ENCODE assay signal across 1 cellular context in the genomic region with DNA sequence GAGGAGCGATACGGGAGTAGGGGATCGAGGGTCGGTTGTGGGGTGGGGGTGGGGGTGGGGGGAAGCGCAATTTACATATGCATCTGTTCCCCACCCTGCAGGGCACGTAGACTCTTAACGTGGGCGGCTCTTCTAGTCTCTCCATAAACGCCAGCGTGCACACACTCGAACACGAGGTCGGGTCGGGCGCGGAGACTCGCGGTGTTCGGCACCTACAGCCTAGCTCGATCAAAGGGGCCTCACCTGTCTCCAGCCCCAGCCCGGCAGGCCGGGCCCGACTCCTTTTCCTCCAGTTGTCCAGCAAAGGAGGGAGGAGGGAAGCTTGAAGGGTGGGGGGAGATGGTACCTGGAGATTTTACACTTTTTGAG.
A peak's percentile ranks its signal among the peaks of the same experiment; 100 is the strongest.
TF ChIP-seq lines count a peak whose summit lies in the region.

No MANE protein-coding gene starts in this region.

TF ChIP-seq in HepG2, 621 proteins besides CTCF, POLR2A, EP300 and RAD21 (continues in another document):
- TF ChIP-seq, protein P1, sequence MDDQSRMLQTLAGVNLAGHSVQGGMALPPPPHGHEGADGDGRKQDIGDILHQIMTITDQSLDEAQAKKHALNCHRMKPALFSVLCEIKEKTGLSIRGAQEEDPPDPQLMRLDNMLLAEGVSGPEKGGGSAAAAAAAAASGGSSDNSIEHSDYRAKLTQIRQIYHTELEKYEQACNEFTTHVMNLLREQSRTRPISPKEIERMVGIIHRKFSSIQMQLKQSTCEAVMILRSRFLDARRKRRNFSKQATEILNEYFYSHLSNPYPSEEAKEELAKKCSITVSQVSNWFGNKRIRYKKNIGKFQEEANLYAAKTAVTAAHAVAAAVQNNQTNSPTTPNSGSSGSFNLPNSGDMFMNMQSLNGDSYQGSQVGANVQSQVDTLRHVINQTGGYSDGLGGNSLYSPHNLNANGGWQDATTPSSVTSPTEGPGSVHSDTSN (CRISPR knock-in tag; IDR thresholded peaks at IDR 0.05; ENCODE audit: borderline replicate concordance): no peak
- TF ChIP-seq, protein P2, sequence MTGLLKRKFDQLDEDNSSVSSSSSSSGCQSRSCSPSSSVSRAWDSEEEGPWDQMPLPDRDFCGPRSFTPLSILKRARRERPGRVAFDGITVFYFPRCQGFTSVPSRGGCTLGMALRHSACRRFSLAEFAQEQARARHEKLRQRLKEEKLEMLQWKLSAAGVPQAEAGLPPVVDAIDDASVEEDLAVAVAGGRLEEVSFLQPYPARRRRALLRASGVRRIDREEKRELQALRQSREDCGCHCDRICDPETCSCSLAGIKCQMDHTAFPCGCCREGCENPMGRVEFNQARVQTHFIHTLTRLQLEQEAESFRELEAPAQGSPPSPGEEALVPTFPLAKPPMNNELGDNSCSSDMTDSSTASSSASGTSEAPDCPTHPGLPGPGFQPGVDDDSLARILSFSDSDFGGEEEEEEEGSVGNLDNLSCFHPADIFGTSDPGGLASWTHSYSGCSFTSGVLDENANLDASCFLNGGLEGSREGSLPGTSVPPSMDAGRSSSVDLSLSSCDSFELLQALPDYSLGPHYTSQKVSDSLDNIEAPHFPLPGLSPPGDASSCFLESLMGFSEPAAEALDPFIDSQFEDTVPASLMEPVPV (CRISPR knock-in tag; IDR thresholded peaks at IDR 0.05): peak; percentile 65; the same call in 1 of the 2 replicates
- TF ChIP-seq MXI1 (IDR thresholded peaks at IDR 0.05; ENCODE audit: borderline replicate concordance, low read depth, low read length) (peak; percentile 30; the same call in 1 of the 3 replicates), ZNF530 (CRISPR knock-in tag; IDR thresholded peaks at IDR 0.05; ENCODE audit: low read depth) (no peak), DPF2 (CRISPR knock-in tag; IDR thresholded peaks at IDR 0.05; ENCODE audit: borderline replicate concordance, low read depth) (no peak), ZNF816 (CRISPR knock-in tag; IDR thresholded peaks at IDR 0.05; ENCODE audit: borderline replicate concordance) (no peak), REPIN1 (CRISPR knock-in tag; IDR thresholded peaks at IDR 0.05; ENCODE audit: borderline replicate concordance, low read depth) (no peak), ZMYM2 (CRISPR knock-in tag; IDR thresholded peaks at IDR 0.05) (no peak), ZNF251 (CRISPR knock-in tag; IDR thresholded peaks at IDR 0.05) (no peak), JARID2 (CRISPR knock-in tag; IDR thresholded peaks at IDR 0.05; ENCODE audit: insufficient replicate concordance) (no peak), ZNF326 (CRISPR knock-in tag; IDR thresholded peaks at IDR 0.05; ENCODE audit: borderline replicate concordance) (no peak), ZNF101 (CRISPR knock-in tag; IDR thresholded peaks at IDR 0.05; ENCODE audit: borderline replicate concordance, low read depth) (no peak), ATF1 (CRISPR knock-in tag; IDR thresholded peaks at IDR 0.05) (no peak), XBP1 (CRISPR knock-in tag; IDR thresholded peaks at IDR 0.05) (no peak), MTF2 (CRISPR knock-in tag; IDR thresholded peaks at IDR 0.05; ENCODE audit: borderline replicate concordance) (no peak), NCOA2 (CRISPR knock-in tag; IDR thresholded peaks at IDR 0.05) (no peak), ZNF891 (CRISPR knock-in tag; IDR thresholded peaks at IDR 0.05) (no peak), ZNF557 (CRISPR knock-in tag; IDR thresholded peaks at IDR 0.05) (no peak), ZIK1 (CRISPR knock-in tag; IDR thresholded peaks at IDR 0.05; ENCODE audit: borderline replicate concordance, low read depth) (0 out of 2 replicates have a peak, but pooled peaks have one; percentile 3), ZNF292 (CRISPR knock-in tag; IDR thresholded peaks at IDR 0.05; ENCODE audit: borderline replicate concordance, low read depth) (no peak), ZC3H13 (CRISPR knock-in tag; IDR thresholded peaks at IDR 0.05) (0 out of 2 replicates have a peak, but pooled peaks have one; percentile 5), ZNF20 (CRISPR knock-in tag; IDR thresholded peaks at IDR 0.05) (0 out of 2 replicates have a peak, but pooled peaks have one; percentile 26), ZSCAN20 (CRISPR knock-in tag; IDR thresholded peaks at IDR 0.05; ENCODE audit: borderline replicate concordance) (no peak), FOXK1 (CRISPR knock-in tag; IDR thresholded peaks at IDR 0.05; ENCODE audit: borderline replicate concordance, low read depth) (no peak), DMAP1 (CRISPR knock-in tag; IDR thresholded peaks at IDR 0.05) (0 out of 2 replicates have a peak, but pooled peaks have one; percentile 13), GTF3A (CRISPR knock-in tag; conservative IDR thresholded peaks at IDR 0.05) (no peak), RBM22 (optimal IDR thresholded peaks at IDR 0.05; ENCODE audit: low read length) (no peak), ATM (IDR thresholded peaks at IDR 0.05; ENCODE audit: borderline replicate concordance) (no peak), CBX2 (IDR thresholded peaks at IDR 0.05; ENCODE audit: low read depth, low read length) (no peak), CBX2 (CRISPR knock-in tag; IDR thresholded peaks at IDR 0.05; ENCODE audit: low read depth) (no peak), ZNF567 (CRISPR knock-in tag; IDR thresholded peaks at IDR 0.05; ENCODE audit: borderline replicate concordance) (no peak), ZNF430 (CRISPR knock-in tag; IDR thresholded peaks at IDR 0.05) (no peak)
- TF ChIP-seq, protein P3, sequence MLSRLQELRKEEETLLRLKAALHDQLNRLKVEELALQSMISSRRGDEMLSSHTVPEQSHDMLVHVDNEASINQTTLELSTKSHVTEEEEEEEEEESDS (CRISPR knock-in tag; IDR thresholded peaks at IDR 0.05; ENCODE audit: borderline replicate concordance): 0 out of 2 replicates have a peak, but pooled peaks have one; percentile 44
- TF ChIP-seq, protein P4, sequence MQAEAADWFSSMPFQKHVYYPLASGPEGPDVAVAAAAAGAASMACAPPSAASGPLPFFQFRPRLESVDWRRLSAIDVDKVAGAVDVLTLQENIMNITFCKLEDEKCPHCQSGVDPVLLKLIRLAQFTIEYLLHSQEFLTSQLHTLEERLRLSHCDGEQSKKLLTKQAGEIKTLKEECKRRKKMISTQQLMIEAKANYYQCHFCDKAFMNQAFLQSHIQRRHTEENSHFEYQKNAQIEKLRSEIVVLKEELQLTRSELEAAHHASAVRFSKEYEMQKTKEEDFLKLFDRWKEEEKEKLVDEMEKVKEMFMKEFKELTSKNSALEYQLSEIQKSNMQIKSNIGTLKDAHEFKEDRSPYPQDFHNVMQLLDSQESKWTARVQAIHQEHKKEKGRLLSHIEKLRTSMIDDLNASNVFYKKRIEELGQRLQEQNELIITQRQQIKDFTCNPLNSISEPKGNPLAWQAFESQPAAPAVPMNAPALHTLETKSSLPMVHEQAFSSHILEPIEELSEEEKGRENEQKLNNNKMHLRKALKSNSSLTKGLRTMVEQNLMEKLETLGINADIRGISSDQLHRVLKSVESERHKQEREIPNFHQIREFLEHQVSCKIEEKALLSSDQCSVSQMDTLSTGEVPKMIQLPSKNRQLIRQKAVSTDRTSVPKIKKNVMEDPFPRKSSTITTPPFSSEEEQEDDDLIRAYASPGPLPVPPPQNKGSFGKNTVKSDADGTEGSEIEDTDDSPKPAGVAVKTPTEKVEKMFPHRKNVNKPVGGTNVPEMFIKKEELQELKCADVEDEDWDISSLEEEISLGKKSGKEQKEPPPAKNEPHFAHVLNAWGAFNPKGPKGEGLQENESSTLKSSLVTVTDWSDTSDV (CRISPR knock-in tag; IDR thresholded peaks at IDR 0.05): 0 out of 2 replicates have a peak, but pooled peaks have one; percentile 26
- TF ChIP-seq, protein P5, sequence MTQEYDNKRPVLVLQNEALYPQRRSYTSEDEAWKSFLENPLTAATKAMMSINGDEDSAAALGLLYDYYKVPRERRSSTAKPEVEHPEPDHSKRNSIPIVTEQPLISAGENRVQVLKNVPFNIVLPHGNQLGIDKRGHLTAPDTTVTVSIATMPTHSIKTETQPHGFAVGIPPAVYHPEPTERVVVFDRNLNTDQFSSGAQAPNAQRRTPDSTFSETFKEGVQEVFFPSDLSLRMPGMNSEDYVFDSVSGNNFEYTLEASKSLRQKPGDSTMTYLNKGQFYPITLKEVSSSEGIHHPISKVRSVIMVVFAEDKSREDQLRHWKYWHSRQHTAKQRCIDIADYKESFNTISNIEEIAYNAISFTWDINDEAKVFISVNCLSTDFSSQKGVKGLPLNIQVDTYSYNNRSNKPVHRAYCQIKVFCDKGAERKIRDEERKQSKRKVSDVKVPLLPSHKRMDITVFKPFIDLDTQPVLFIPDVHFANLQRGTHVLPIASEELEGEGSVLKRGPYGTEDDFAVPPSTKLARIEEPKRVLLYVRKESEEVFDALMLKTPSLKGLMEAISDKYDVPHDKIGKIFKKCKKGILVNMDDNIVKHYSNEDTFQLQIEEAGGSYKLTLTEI (CRISPR knock-in tag; conservative IDR thresholded peaks at IDR 0.05): no peak
- TF ChIP-seq, protein P6, sequence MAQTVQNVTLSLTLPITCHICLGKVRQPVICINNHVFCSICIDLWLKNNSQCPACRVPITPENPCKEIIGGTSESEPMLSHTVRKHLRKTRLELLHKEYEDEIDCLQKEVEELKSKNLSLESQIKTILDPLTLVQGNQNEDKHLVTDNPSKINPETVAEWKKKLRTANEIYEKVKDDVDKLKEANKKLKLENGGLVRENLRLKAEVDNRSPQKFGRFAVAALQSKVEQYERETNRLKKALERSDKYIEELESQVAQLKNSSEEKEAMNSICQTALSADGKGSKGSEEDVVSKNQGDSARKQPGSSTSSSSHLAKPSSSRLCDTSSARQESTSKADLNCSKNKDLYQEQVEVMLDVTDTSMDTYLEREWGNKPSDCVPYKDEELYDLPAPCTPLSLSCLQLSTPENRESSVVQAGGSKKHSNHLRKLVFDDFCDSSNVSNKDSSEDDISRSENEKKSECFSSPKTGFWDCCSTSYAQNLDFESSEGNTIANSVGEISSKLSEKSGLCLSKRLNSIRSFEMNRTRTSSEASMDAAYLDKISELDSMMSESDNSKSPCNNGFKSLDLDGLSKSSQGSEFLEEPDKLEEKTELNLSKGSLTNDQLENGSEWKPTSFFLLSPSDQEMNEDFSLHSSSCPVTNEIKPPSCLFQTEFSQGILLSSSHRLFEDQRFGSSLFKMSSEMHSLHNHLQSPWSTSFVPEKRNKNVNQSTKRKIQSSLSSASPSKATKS (CRISPR knock-in tag; IDR thresholded peaks at IDR 0.05): no peak
- TF ChIP-seq, protein P7, sequence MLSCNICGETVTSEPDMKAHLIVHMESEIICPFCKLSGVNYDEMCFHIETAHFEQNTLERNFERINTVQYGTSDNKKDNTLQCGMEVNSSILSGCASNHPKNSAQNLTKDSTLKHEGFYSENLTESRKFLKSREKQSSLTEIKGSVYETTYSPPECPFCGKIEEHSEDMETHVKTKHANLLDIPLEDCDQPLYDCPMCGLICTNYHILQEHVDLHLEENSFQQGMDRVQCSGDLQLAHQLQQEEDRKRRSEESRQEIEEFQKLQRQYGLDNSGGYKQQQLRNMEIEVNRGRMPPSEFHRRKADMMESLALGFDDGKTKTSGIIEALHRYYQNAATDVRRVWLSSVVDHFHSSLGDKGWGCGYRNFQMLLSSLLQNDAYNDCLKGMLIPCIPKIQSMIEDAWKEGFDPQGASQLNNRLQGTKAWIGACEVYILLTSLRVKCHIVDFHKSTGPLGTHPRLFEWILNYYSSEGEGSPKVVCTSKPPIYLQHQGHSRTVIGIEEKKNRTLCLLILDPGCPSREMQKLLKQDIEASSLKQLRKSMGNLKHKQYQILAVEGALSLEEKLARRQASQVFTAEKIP (CRISPR knock-in tag; IDR thresholded peaks at IDR 0.05; ENCODE audit: borderline replicate concordance): no peak
- TF ChIP-seq, protein P8, sequence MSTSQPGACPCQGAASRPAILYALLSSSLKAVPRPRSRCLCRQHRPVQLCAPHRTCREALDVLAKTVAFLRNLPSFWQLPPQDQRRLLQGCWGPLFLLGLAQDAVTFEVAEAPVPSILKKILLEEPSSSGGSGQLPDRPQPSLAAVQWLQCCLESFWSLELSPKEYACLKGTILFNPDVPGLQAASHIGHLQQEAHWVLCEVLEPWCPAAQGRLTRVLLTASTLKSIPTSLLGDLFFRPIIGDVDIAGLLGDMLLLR (CRISPR knock-in tag; IDR thresholded peaks at IDR 0.05): no peak
- TF ChIP-seq, protein P9, sequence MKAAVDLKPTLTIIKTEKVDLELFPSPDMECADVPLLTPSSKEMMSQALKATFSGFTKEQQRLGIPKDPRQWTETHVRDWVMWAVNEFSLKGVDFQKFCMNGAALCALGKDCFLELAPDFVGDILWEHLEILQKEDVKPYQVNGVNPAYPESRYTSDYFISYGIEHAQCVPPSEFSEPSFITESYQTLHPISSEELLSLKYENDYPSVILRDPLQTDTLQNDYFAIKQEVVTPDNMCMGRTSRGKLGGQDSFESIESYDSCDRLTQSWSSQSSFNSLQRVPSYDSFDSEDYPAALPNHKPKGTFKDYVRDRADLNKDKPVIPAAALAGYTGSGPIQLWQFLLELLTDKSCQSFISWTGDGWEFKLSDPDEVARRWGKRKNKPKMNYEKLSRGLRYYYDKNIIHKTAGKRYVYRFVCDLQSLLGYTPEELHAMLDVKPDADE (CRISPR knock-in tag; IDR thresholded peaks at IDR 0.05): no peak
- TF ChIP-seq, protein P10, sequence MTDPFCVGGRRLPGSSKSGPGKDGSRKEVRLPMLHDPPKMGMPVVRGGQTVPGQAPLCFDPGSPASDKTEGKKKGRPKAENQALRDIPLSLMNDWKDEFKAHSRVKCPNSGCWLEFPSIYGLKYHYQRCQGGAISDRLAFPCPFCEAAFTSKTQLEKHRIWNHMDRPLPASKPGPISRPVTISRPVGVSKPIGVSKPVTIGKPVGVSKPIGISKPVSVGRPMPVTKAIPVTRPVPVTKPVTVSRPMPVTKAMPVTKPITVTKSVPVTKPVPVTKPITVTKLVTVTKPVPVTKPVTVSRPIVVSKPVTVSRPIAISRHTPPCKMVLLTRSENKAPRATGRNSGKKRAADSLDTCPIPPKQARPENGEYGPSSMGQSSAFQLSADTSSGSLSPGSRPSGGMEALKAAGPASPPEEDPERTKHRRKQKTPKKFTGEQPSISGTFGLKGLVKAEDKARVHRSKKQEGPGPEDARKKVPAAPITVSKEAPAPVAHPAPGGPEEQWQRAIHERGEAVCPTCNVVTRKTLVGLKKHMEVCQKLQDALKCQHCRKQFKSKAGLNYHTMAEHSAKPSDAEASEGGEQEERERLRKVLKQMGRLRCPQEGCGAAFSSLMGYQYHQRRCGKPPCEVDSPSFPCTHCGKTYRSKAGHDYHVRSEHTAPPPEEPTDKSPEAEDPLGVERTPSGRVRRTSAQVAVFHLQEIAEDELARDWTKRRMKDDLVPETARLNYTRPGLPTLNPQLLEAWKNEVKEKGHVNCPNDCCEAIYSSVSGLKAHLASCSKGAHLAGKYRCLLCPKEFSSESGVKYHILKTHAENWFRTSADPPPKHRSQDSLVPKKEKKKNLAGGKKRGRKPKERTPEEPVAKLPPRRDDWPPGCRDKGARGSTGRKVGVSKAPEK (CRISPR knock-in tag; IDR thresholded peaks at IDR 0.05; ENCODE audit: borderline replicate concordance): no peak
- TF ChIP-seq, protein P11, sequence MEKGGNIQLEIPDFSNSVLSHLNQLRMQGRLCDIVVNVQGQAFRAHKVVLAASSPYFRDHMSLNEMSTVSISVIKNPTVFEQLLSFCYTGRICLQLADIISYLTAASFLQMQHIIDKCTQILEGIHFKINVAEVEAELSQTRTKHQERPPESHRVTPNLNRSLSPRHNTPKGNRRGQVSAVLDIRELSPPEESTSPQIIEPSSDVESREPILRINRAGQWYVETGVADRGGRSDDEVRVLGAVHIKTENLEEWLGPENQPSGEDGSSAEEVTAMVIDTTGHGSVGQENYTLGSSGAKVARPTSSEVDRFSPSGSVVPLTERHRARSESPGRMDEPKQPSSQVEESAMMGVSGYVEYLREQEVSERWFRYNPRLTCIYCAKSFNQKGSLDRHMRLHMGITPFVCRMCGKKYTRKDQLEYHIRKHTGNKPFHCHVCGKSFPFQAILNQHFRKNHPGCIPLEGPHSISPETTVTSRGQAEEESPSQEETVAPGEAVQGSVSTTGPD (CRISPR knock-in tag; IDR thresholded peaks at IDR 0.05): no peak
